8 cellular contexts compared by ENCODE assay signal in genomic region chr15:85750807-85751730, GRCh38. TPM values are rescaled to one million over a fixed set of nuclear protein-coding genes. Genes with fewer than 3 reads are reported as not detected.
DNase-seq lines count a peak whose midpoint lies in the region; ATAC-seq and TF ChIP-seq lines count a peak whose summit lies in the region.

No MANE protein-coding gene starts in this region.

- H3K18ac ChIP-seq in IMR-90 (ENCODE audit: low read depth, low read length), result no peak overlapping the region

- no peak overlapping the region for H2BK20ac ChIP-seq in IMR-90 (ENCODE audit: low read depth, low read length)

- CTCF ChIA-PET in IMR-90 (lab: Yijun Ruan, JAX), result no interaction called here

- no peak overlapping the region for H3K4me3 ChIP-seq in IMR-90 (ENCODE audit: insufficient read depth, low read depth, low read length)
- H3K4me3 ChIP-seq in choroid plexus epithelial cell (ENCODE audit: low read depth, low read length), result no peak overlapping the region
- H3K4me3 ChIP-seq in spleen, result no peak overlapping the region

- no peaks in the 10 kb centered on the region for H3K27me3 ChIP-seq in IMR-90 (ENCODE audit: control insufficient read depth, insufficient read depth, low read length)
- no peaks in the 10 kb centered on the region for H3K27me3 ChIP-seq in spleen (replicated peaks in 1 of 7)

- H2AK5ac ChIP-seq in IMR-90 (ENCODE audit: low read depth, low read length), result no peak overlapping the region

- no peaks in the 10 kb centered on the region; a peak in 2 of 4 replicates for H3K79me1 ChIP-seq in IMR-90 (ENCODE audit: low read depth in 1 of 2, low read length in 2 of 2)

- POLR2A ChIA-PET in IMR-90 (lab: Charles Lee; ENCODE audit: unreplicated experiment), result no interaction called here

- H3K36me3 ChIP-seq in IMR-90 (ENCODE audit: control insufficient read depth, insufficient read depth, low read length) (peaks cover 11% of the 10 kb centered on the region), spleen (peaks cover 0 to 39% (median 29%) of the 10 kb centered on the region in 6 donors)

- no peak overlapping the region for H2BK15ac ChIP-seq in IMR-90 (ENCODE audit: low read depth, low read length)

- H3K4me2 ChIP-seq in IMR-90 (ENCODE audit: low read depth, low read length), result no peak overlapping the region

- H4K5ac ChIP-seq in IMR-90 (ENCODE audit: low read depth, low read length), result no peak overlapping the region

- no peak overlapping the region for H3K14ac ChIP-seq in IMR-90 (replicated peaks; ENCODE audit: low read depth, low read length)

- DNase-seq in IMR-90, result no peak
- DNase-seq in choroid plexus epithelial cell (ENCODE audit: low read depth), result peak; percentile 19
- peak; percentile 42 for DNase-seq in left lobe of liver (ENCODE audit: low spot score)
- peak; percentile 74 for DNase-seq in spleen
- no peak for DNase-seq in SIG-M5 treated with dmso at 0.1 percent for 504 hours (lab: John Stamatoyannopoulos, UW; ENCODE audit: unreplicated experiment)
- DNase-seq in NCI-H1694 treated with DMSO at 0.1 percent for 48 hours (lab: John Stamatoyannopoulos, UW), result no peak
- DNase-seq in NCI-H510A (lab: John Stamatoyannopoulos, UW), result no peak

- dilution Hi-C loops in IMR-90 (cut with HindIII; ENCODE audit: low sequenced_read_pairs, unreplicated experiment), result no loop called here

- H3K9me3 ChIP-seq in IMR-90 (ENCODE audit: control insufficient read depth, insufficient read depth, low read length), result no peaks in the 10 kb centered on the region
- no peaks in the 10 kb centered on the region for H3K9me3 ChIP-seq in spleen

- BruUV-seq in IMR-90 (replicated peaks; lab: Mats Ljungman, UMichigan), result no TSS peak

- ATAC-seq in IMR-90 (ENCODE audit: low read depth) (peak; percentile 10; the same call in 1 of the 2 replicates), left lobe of liver (no peak), HG03469 (IDR thresholded peaks at IDR 0.05; ENCODE audit: unreplicated experiment) (no peak)

- no peak overlapping the region for H3K4ac ChIP-seq in IMR-90 (ENCODE audit: low read depth, low read length)

- H4K8ac ChIP-seq in IMR-90 (ENCODE audit: low read depth in 2 of 2, low read length in 2 of 2), result no peak overlapping the region

- TF ChIP-seq POLR2A in IMR-90 (IDR thresholded peaks at IDR 0.05; ENCODE audit: low read depth, low read length) (no peak), spleen (IDR thresholded peaks at IDR 0.05) (no peak)

- TF ChIP-seq CTCF in IMR-90 (conservative IDR thresholded peaks at IDR 0.05; ENCODE audit: low read depth, low read length) (no peak), choroid plexus epithelial cell (conservative IDR thresholded peaks at IDR 0.05; ENCODE audit: low read depth, low read length) (no peak), spleen (IDR thresholded peaks at IDR 0.05 in 8 of 11, conservative IDR thresholded peaks at IDR 0.05 in 3 of 11) (no peak)

- no peak overlapping the region for H2BK5ac ChIP-seq in IMR-90 (ENCODE audit: low read depth, low read length, poor library complexity, severe bottlenecking)

- H3K27ac ChIP-seq in IMR-90 (ENCODE audit: insufficient read depth, low read length) (no peak overlapping the region), spleen (peak overlapping the region in 6 of 8 donors; percentile 35 to 64 (median 44))

- H3K23ac ChIP-seq in IMR-90 (ENCODE audit: low read depth, low read length), result no peak overlapping the region

- no peaks in the 10 kb centered on the region for H4K20me1 ChIP-seq in IMR-90 (ENCODE audit: insufficient read depth, low read length)

- H3K9ac ChIP-seq in IMR-90 (ENCODE audit: low read depth, low read length), result no peak overlapping the region

- WGBS in IMR-90 (ENCODE audit: extremely low coverage in 2 of 2, insufficient read length in 1 of 2), 2 experiments, result 65% methylated on average over 9 of the region's 21 CpGs; no CpG with 5 or more reads in 1 of the 2 experiments
- WGBS in spleen, 5 donors, result 34 to 53% (median 49%) methylated on average over 15 to 21 of the region's 21 CpGs

- H3K9me1 ChIP-seq in IMR-90 (ENCODE audit: insufficient read depth, low read length), result no peaks in the 10 kb centered on the region

- H3K4me1 ChIP-seq in IMR-90 (ENCODE audit: control insufficient read depth, insufficient read depth, low read length) (no peaks in the 10 kb centered on the region), spleen (peaks cover 0 to 49% (median 18%) of the 10 kb centered on the region in 6 donors)

- no peak overlapping the region for H3K56ac ChIP-seq in IMR-90 (ENCODE audit: extremely low read depth, insufficient read depth, low read length)

- no peak overlapping the region for H2AK9ac ChIP-seq in IMR-90 (replicated peaks; ENCODE audit: low read depth, low read length, poor library complexity)

- H4K91ac ChIP-seq in IMR-90 (ENCODE audit: insufficient read depth, low read depth, low read length), result no peak overlapping the region

- H2BK120ac ChIP-seq in IMR-90 (ENCODE audit: low read depth, low read length), result no peak overlapping the region

- TF ChIP-seq RAD21 in IMR-90 (IDR thresholded peaks at IDR 0.05; ENCODE audit: low read length), result no peak

- in situ Hi-C loops in IMR-90 (cut with MboI; ENCODE audit: low sequenced_read_pairs), result no loop called here

- no peak overlapping the region for H2AFZ ChIP-seq in IMR-90 (replicated peaks; ENCODE audit: low read length, poor library complexity)

- intact Hi-C loops in IMR-90 (cut with micrococcal nuclease) (no loop called here), spleen (cut with DNase I; ENCODE audit: low total_unique reads) (no loop called here)

TF ChIP-seq in IMR-90, 13 proteins besides CTCF, POLR2A, EP300 and RAD21:
- no peak for TF ChIP-seq NFE2L2 (IDR thresholded peaks at IDR 0.05; ENCODE audit: low read depth, low read length)
- no peak for TF ChIP-seq FOS (IDR thresholded peaks at IDR 0.05; ENCODE audit: low read depth, low read length)
- no peak for TF ChIP-seq CEBPB (IDR thresholded peaks at IDR 0.05; ENCODE audit: low read depth, low read length)
- no peak for TF ChIP-seq MAFK (IDR thresholded peaks at IDR 0.05; ENCODE audit: low read depth, low read length)
- TF ChIP-seq MXI1 (IDR thresholded peaks at IDR 0.05; ENCODE audit: borderline replicate concordance, low read depth, low read length), result no peak
- no peak for TF ChIP-seq BHLHE40 (IDR thresholded peaks at IDR 0.05; ENCODE audit: low read depth, low read length)
- no peak for TF ChIP-seq RCOR1 (IDR thresholded peaks at IDR 0.05; ENCODE audit: insufficient replicate concordance, low read length)
TF ChIP-seq in IMR-90: peak in this region for 0.

RNA-seq across cellular contexts. Expression of gene KLHL25, which starts 43.7 kb away (rescaled TPM):
- total RNA-seq in IMR-90 (2012; rRNA removed) (2.7 and 2.8 TPM in 2 replicates), left lobe of liver (6.7 TPM), spleen (1 to 10 TPM; 2.7 to 4.6 (median 4.0) TPM)
- polyA plus RNA-seq in IMR-90 (2012; rRNA removed) (5.6 and 6.6 TPM in 2 replicates), spleen (1 to 10 TPM in 2 of 3 donors, under 1 TPM in 1; 1.00 to 2.4 (median 1.7) TPM)
- polyA plus RNA-seq in IMR-90 (2012; cell fraction: cytosol; rRNA removed), result 2.8 and 5.4 TPM in 2 replicates
- polyA plus RNA-seq in IMR-90 (2012; cell fraction: nucleus; rRNA removed; ENCODE audit: low replicate concordance), result 6.6 and 15.9 TPM in 2 replicates

Comparison
In these comparisons a context has a peak if more than half of its experiments do, and no peak if none do; other contexts are left out.
1. DNase-seq: peak in choroid plexus epithelial cell (single experiment), left lobe of liver (single experiment) and spleen (single experiment); none in IMR-90 (single experiment), SIG-M5 treated with dmso at 0.1 percent for 504 hours (single experiment), NCI-H1694 treated with DMSO at 0.1 percent for 48 hours (single experiment) and NCI-H510A (single experiment).